8 cellular contexts compared by ENCODE assay signal in the genomic region with DNA sequence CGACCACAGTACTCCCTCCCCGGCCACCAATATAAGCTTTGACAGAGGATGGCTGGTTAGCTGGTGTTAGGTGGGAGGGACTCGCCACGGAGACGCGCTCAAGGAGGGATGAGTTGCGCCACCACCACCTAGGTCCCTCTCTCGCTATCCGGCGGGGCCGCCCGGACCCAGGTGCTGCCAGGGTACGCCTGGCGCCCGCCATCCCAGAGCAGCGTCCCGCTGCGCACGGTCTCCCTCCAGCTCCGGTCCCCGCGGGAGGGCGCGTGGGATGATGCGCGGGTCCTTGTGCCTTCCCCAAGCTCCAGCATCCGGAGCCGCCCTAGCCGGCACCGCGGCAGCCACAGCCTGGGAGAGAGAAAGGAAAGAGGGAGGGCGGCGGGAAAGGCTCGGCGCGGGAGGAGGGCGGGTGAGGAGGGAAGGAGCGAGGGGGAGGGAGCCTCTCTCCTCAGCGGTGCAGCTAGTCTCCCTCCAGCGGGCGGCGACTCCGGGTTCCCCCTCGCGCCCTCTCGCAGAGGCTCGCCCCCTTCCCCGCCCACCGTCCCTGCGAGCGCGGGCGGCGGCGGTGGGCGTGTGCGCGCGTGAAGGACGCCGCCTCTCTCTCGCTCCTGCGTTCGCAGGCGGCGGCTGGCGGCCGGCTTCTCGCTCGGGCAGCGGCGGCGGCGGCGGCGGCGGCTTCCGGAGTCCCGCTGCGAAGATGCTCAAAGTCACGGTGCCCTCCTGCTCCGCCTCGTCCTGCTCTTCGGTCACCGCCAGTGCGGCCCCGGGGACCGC. TPM values are rescaled to one million over a fixed set of nuclear protein-coding genes. Genes with fewer than 3 reads are reported as not detected.
DNase-seq lines count a peak whose midpoint lies in the region; ATAC-seq, FAIRE-seq and TF ChIP-seq lines count a peak whose summit lies in the region.

A gene (plus strand): TSS at position 595 of the 771 bp plus-strand sequence. CDS start 100 bp downstream, at position 695.

- H3K9me3 ChIP-seq in HepG2 (ENCODE audit: low read length): no peaks in the 10 kb centered on the region

- no peaks in the 10 kb centered on the region for H3K79me2 ChIP-seq in HepG2 (ENCODE audit: insufficient read depth, low read length)

- H3K27ac ChIP-seq in coronary artery (no peak within 1 kb of the TSS), HepG2 (ENCODE audit: extremely low read length, insufficient read depth, low read length) (no peak within 1 kb of the TSS)

- CTCF ChIA-PET in HepG2 (lab: Yijun Ruan, JAX; ENCODE audit: low intra/inter-chr PET ratio, low total read pairs): no interaction called here

- no peak for TF ChIP-seq RAD21 in HepG2 (CRISPR knock-in tag; IDR thresholded peaks at IDR 0.05)

- BruUV-seq in HepG2 (replicated peaks; lab: Mats Ljungman, UMichigan): no TSS peak

- POLR2A ChIA-PET in HepG2 (lab: Yijun Ruan, JAX): no interaction called here

- intact Hi-C loops in HepG2 (cut with micrococcal nuclease; ENCODE audit: unreplicated experiment): no loop called here

- peaks cover 5% of the 10 kb centered on the region; the same call in 1 of the 2 replicates for H3K4me1 ChIP-seq in HepG2 (ENCODE audit: insufficient read depth, low read length)

- TF ChIP-seq POLR2A in HepG2 (IDR thresholded peaks at IDR 0.05; ENCODE audit: insufficient read depth in 1 of 2, low read depth in 2 of 2, low read length in 2 of 2): no peak

- peaks cover 1 to 33% of the 10 kb centered on the region in 2 experiments; a peak in 3 of 5 replicates for H3K27me3 ChIP-seq in HepG2 (ENCODE audit: control insufficient read depth in 1 of 2, insufficient read depth in 2 of 2, low read length in 2 of 2)

- TF ChIP-seq CTCF in coronary artery (IDR thresholded peaks at IDR 0.05) (no peak), HepG2 (CRISPR knock-in tag; IDR thresholded peaks at IDR 0.05) (peak; percentile 14; the same call in 1 of the 2 replicates)

- no peak within 1 kb of the TSS for H3K9ac ChIP-seq in HepG2 (ENCODE audit: insufficient read depth, low read depth, low read length)

- H4K20me1 ChIP-seq in HepG2 (ENCODE audit: insufficient read depth, low read length): no peaks in the 10 kb centered on the region

- peak; percentile 9 for DNase-seq in SIG-M5 treated with dmso at 0.1 percent for 504 hours (lab: John Stamatoyannopoulos, UW; ENCODE audit: unreplicated experiment)
- no peak for DNase-seq in SIG-M5 (lab: John Stamatoyannopoulos, UW)
- DNase-seq in NCI-H2171 treated with DMSO at 0.1 percent for 48 hours (lab: John Stamatoyannopoulos, UW): peak; percentile 70
- peak; percentile 67 for DNase-seq in activated CD4-positive, alpha-beta T cell treated with anti-CD3 and anti-CD28 coated beads for 48 hours
- DNase-seq in coronary artery (ENCODE audit: low spot score): peak; percentile 74
- DNase-seq in HepG2 (ENCODE audit: low spot score): peak; percentile 2
- peak; percentile 61 to 80 for DNase-seq in stimulated activated CD4-positive, alpha-beta T cell treated with anti-CD3 and anti-CD28 coated beads, Interleukin-4, amount 100 ng/mL, for 4 hours

- WGBS in HepG2 (ENCODE audit: low lambda C conversion rate): 6% methylated on average over 13 of the region's 88 CpGs

- no peak for FAIRE-seq in HepG2 (lab: Jason Lieb, UNC)

- ATAC-seq in HG02973 (IDR thresholded peaks at IDR 0.05; ENCODE audit: unreplicated experiment) (peak; percentile 61), HepG2 (peak; percentile 86)

- in situ Hi-C loops in HepG2 (cut with HindIII; ENCODE audit: extremely low pct_ligation_motif_present, low pct_unique_long_range_greater_than_20kb): no loop called here

- TF ChIP-seq EP300 in HepG2 (IDR thresholded peaks at IDR 0.05; ENCODE audit: low read depth in 2 of 2, low read length in 2 of 2) (no peak), HepG2 (CRISPR knock-in tag; IDR thresholded peaks at IDR 0.05; ENCODE audit: borderline replicate concordance) (no peak)

- H3K4me3 ChIP-seq in coronary artery: peak within 1 kb of the TSS; percentile 71
- H3K4me3 ChIP-seq in HepG2 (replicated peaks in 1 of 3; ENCODE audit: insufficient read depth in 1 of 3, low read depth in 2 of 3, low read length in 3 of 3): peak within 1 kb of the TSS; percentile 30 to 60 (median 34); a peak in 5 of 6 replicates

- no peaks in the 10 kb centered on the region for H3K36me3 ChIP-seq in HepG2 (replicated peaks in 1 of 2; ENCODE audit: control insufficient read depth in 1 of 2, insufficient read depth in 2 of 2, low read length in 2 of 2)

- H2AFZ ChIP-seq in HepG2 (ENCODE audit: low read length): no peak within 1 kb of the TSS

- H3K4me2 ChIP-seq in HepG2 (ENCODE audit: low read depth, low read length): peak within 1 kb of the TSS; percentile 65

TF ChIP-seq in HepG2, 621 proteins besides CTCF, POLR2A, EP300 and RAD21 (continues in another document):
- TF ChIP-seq, protein P1, sequence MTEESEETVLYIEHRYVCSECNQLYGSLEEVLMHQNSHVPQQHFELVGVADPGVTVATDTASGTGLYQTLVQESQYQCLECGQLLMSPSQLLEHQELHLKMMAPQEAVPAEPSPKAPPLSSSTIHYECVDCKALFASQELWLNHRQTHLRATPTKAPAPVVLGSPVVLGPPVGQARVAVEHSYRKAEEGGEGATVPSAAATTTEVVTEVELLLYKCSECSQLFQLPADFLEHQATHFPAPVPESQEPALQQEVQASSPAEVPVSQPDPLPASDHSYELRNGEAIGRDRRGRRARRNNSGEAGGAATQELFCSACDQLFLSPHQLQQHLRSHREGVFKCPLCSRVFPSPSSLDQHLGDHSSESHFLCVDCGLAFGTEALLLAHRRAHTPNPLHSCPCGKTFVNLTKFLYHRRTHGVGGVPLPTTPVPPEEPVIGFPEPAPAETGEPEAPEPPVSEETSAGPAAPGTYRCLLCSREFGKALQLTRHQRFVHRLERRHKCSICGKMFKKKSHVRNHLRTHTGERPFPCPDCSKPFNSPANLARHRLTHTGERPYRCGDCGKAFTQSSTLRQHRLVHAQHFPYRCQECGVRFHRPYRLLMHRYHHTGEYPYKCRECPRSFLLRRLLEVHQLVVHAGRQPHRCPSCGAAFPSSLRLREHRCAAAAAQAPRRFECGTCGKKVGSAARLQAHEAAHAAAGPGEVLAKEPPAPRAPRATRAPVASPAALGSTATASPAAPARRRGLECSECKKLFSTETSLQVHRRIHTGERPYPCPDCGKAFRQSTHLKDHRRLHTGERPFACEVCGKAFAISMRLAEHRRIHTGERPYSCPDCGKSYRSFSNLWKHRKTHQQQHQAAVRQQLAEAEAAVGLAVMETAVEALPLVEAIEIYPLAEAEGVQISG (CRISPR knock-in tag; IDR thresholded peaks at IDR 0.05): 0 out of 2 replicates have a peak, but pooled peaks have one; percentile 21
- TF ChIP-seq, protein P2, sequence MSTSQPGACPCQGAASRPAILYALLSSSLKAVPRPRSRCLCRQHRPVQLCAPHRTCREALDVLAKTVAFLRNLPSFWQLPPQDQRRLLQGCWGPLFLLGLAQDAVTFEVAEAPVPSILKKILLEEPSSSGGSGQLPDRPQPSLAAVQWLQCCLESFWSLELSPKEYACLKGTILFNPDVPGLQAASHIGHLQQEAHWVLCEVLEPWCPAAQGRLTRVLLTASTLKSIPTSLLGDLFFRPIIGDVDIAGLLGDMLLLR (CRISPR knock-in tag; IDR thresholded peaks at IDR 0.05): no peak
- peak; percentile 39 for TF ChIP-seq HNRNPK (IDR thresholded peaks at IDR 0.05; ENCODE audit: low read depth, low read length, poor library complexity, severe bottlenecking)
- no peak for TF ChIP-seq ZFP37 (CRISPR knock-in tag; IDR thresholded peaks at IDR 0.05; ENCODE audit: borderline replicate concordance)
- no peak for TF ChIP-seq ZNF652 (CRISPR knock-in tag; IDR thresholded peaks at IDR 0.05; ENCODE audit: borderline replicate concordance, low read depth)
- no peak for TF ChIP-seq CREB1 (IDR thresholded peaks at IDR 0.05)
- TF ChIP-seq CREB1 (CRISPR knock-in tag; IDR thresholded peaks at IDR 0.05): no peak
- TF ChIP-seq NR2F2 (IDR thresholded peaks at IDR 0.05; ENCODE audit: borderline replicate concordance, low read depth): no peak
- no peak for TF ChIP-seq CHCHD3 (CRISPR knock-in tag; IDR thresholded peaks at IDR 0.05)
- TF ChIP-seq SMAD9 (CRISPR knock-in tag; IDR thresholded peaks at IDR 0.05): no peak
- TF ChIP-seq MEF2D (CRISPR knock-in tag; IDR thresholded peaks at IDR 0.05): no peak
- TF ChIP-seq, protein P3, sequence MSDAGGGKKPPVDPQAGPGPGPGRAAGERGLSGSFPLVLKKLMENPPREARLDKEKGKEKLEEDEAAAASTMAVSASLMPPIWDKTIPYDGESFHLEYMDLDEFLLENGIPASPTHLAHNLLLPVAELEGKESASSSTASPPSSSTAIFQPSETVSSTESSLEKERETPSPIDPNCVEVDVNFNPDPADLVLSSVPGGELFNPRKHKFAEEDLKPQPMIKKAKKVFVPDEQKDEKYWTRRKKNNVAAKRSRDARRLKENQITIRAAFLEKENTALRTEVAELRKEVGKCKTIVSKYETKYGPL (CRISPR knock-in tag; IDR thresholded peaks at IDR 0.05): no peak
- TF ChIP-seq PHB2 (IDR thresholded peaks at IDR 0.05; ENCODE audit: partially characterized antibody): no peak
- no peak for TF ChIP-seq ZNF614 (CRISPR knock-in tag; IDR thresholded peaks at IDR 0.05; ENCODE audit: borderline replicate concordance)
- TF ChIP-seq ZNF331 (CRISPR knock-in tag; IDR thresholded peaks at IDR 0.05): no peak

RNA-seq across cellular contexts. Expression of the gene that starts here (rescaled TPM):
- total RNA-seq in HepG2 (2016; rRNA removed; fragmentation: Illumina TruSeq; extraction: Trizol): not detected in 2 replicates
- not detected in 2 replicates for total RNA-seq in HepG2 (2016; cell fraction: cytosol; rRNA removed; fragmentation: Illumina TruSeq; extraction: Trizol; ENCODE audit: low read depth)
- not detected in 2 replicates for total RNA-seq in HepG2 (2016; cell fraction: insoluble cytoplasmic fraction; rRNA removed; fragmentation: Illumina TruSeq; extraction: Trizol)
- total RNA-seq in HepG2 (2016; cell fraction: membrane; rRNA removed; fragmentation: Illumina TruSeq; extraction: Trizol): not detected in 2 replicates
- total RNA-seq in HepG2 (2016; cell fraction: nucleus; rRNA removed; fragmentation: Illumina TruSeq; extraction: Trizol): not detected in 2 replicates
- not detected in 2 replicates for polyA plus RNA-seq in HepG2 (2011; rRNA removed)
- polyA plus RNA-seq in HepG2 (2011; cell fraction: cytosol; rRNA removed): not detected in 2 replicates
- not detected in 2 replicates for polyA plus RNA-seq in HepG2 (2011; cell fraction: nucleus; rRNA removed)
- 0.03 and 0.04 TPM in 2 replicates for polyA plus RNA-seq in HepG2 (2012)
- not detected in 2 replicates for polyA plus RNA-seq in HepG2 (2016; cell fraction: cytosol; fragmentation: Illumina TruSeq; extraction: Trizol; ENCODE audit: low read depth)
- not detected in 2 replicates for polyA plus RNA-seq in HepG2 (2016; cell fraction: insoluble cytoplasmic fraction; fragmentation: Illumina TruSeq; extraction: Trizol; ENCODE audit: low read depth)
- polyA plus RNA-seq in HepG2 (2016; cell fraction: membrane; fragmentation: Illumina TruSeq; extraction: Trizol; ENCODE audit: low read depth): not detected in 2 replicates
- polyA plus RNA-seq in HepG2 (2016; cell fraction: nucleus; fragmentation: Illumina TruSeq; extraction: Trizol; ENCODE audit: insufficient read depth, low read depth): not detected in 2 replicates
- polyA minus RNA-seq in HepG2 (2011; rRNA and poly(A)+ RNA removed; ENCODE audit: low replicate concordance): not detected in 2 replicates
- polyA minus RNA-seq in HepG2 (2011; cell fraction: cytosol; rRNA and poly(A)+ RNA removed): not detected in 2 replicates
- under 0.01 TPM in 1 of 2 replicates, not detected in the other for polyA minus RNA-seq in HepG2 (2011; cell fraction: nucleus; rRNA and poly(A)+ RNA removed)

Comparison
In these comparisons a context has a peak if more than half of its experiments do, and no peak if none do; other contexts are left out.
1. Peak in DNase-seq, ATAC-seq, H3K4me3 ChIP-seq and H3K4me2 ChIP-seq in HepG2; RNA of the gene not detected or under 1 TPM.